16 cellular contexts compared by ENCODE assay signal in genomic region chr10:5970527-5970926, GRCh38. TPM values are rescaled to one million over a fixed set of nuclear protein-coding genes. Genes with fewer than 3 reads are reported as not detected.
DNase-seq lines count a peak whose midpoint lies in the region; ATAC-seq and TF ChIP-seq lines count a peak whose summit lies in the region.
"Had no signal": no experiment of that assay in that cellular context is flagged by ENCODE, and none has a peak within 500 bp of the region (broad histone marks: within the 10 kb centered on the region; RNA-seq: fewer than 3 reads in every experiment).

No MANE protein-coding gene starts in this region.

- peaks cover 31% of the 10 kb centered on the region for H3K4me1 Mint-ChIP-seq in T-helper 17 cell
- H3K4me1 Mint-ChIP-seq: H9 had no signal

- ATAC-seq in heart left ventricle (no peak), right cardiac atrium (no peak), T-helper 17 cell (no peak), right lobe of liver (no peak), HG03196 (IDR thresholded peaks at IDR 0.05; ENCODE audit: unreplicated experiment) (no peak)

- peak overlapping the region; percentile 83 for H3K27ac Mint-ChIP-seq in T-helper 17 cell
- H3K27ac Mint-ChIP-seq: H9 had no signal

- no peak overlapping the region for H3K9ac ChIP-seq in subcutaneous abdominal adipose tissue (ENCODE audit: low read length in 5 of 5)

- WGBS in heart left ventricle, 4 donors: 89 to 95% (median 93%) methylated on average over 3 of the region's 3 CpGs
- 85% methylated on average over 3 of the region's 3 CpGs for WGBS in right cardiac atrium
- 73% methylated on average over 3 of the region's 3 CpGs for WGBS in right lobe of liver (ENCODE audit: insufficient coverage, low coverage, low lambda C conversion rate, missing lambda C conversion rate)

- H3K27ac ChIP-seq in heart left ventricle: peak overlapping the region in 9 of 12 donors; percentile 47 to 86 (median 66)
- no peak overlapping the region for H3K27ac ChIP-seq in right cardiac atrium (ENCODE audit: low read length)
- peak overlapping the region; percentile 22 to 71 (median 51) for H3K27ac ChIP-seq in right lobe of liver
- peak overlapping the region; percentile 82 for H3K27ac ChIP-seq in subcutaneous abdominal adipose tissue (ENCODE audit: low read depth, low read length)
- H3K27ac ChIP-seq: dorsolateral prefrontal cortex, epithelial cell of prostate, WERI-Rb-1 had no signal

- no peak for TF ChIP-seq POLR2A in heart left ventricle (IDR thresholded peaks at IDR 0.05)
- no peak for TF ChIP-seq POLR2A in right lobe of liver (IDR thresholded peaks at IDR 0.05)

- H3K4me3 Mint-ChIP-seq in T-helper 17 cell: no peak overlapping the region
- H3K4me3 Mint-ChIP-seq: H9 had no signal

- H3K9me3 ChIP-seq in heart left ventricle (no peaks in the 10 kb centered on the region), right cardiac atrium (ENCODE audit: control insufficient read depth, low read length) (no peaks in the 10 kb centered on the region), T-helper 17 cell (ENCODE audit: control insufficient read depth, low read length, poor library complexity, severe bottlenecking) (no peaks in the 10 kb centered on the region), right lobe of liver (no peaks in the 10 kb centered on the region), subcutaneous abdominal adipose tissue (ENCODE audit: control insufficient read depth in 5 of 5, low read length in 5 of 5) (no peaks in the 10 kb centered on the region)
- H3K9me3 ChIP-seq: adrenal gland had no signal

- DNase-seq in heart left ventricle: no peak
- no peak for DNase-seq in right cardiac atrium
- DNase-seq in T-helper 17 cell: no peak
- no peak for DNase-seq in right lobe of liver
- no peak for DNase-seq in Kasumi-1 (lab: John Stamatoyannopoulos, UW)
- no peak for DNase-seq in NCI-H1694 (lab: John Stamatoyannopoulos, UW)
- DNase-seq: ACHN, dorsolateral prefrontal cortex, H9, NCI-H526, SIG-M5, WERI-Rb-1 had no signal

- peaks cover 0 to 56% (median 12%) of the 10 kb centered on the region in 12 donors for H3K4me1 ChIP-seq in heart left ventricle
- H3K4me1 ChIP-seq in right cardiac atrium (ENCODE audit: control insufficient read depth, insufficient read depth, low read length): peaks cover 6% of the 10 kb centered on the region
- H3K4me1 ChIP-seq in right lobe of liver: peaks cover 0 to 47% (median 23%) of the 10 kb centered on the region in 4 donors
- peaks cover 5 to 30% (median 25%) of the 10 kb centered on the region in 5 donors for H3K4me1 ChIP-seq in subcutaneous abdominal adipose tissue (ENCODE audit: control insufficient read depth in 5 of 5, insufficient read depth in 5 of 5, low read length in 5 of 5)

- peaks cover 0 to 19% (median 0%) of the 10 kb centered on the region in 9 donors for H3K36me3 ChIP-seq in heart left ventricle
- H3K36me3 ChIP-seq in right lobe of liver: no peaks in the 10 kb centered on the region
- H3K36me3 ChIP-seq in subcutaneous abdominal adipose tissue (ENCODE audit: control insufficient read depth in 5 of 5, insufficient read depth in 5 of 5, low read length in 5 of 5): peaks cover 0 to 12% (median 6%) of the 10 kb centered on the region in 5 donors
- H3K36me3 ChIP-seq: adrenal gland, WERI-Rb-1 had no signal

- H3K4me3 ChIP-seq in heart left ventricle: no peak overlapping the region
- no peak overlapping the region for H3K4me3 ChIP-seq in right cardiac atrium (ENCODE audit: low read length)
- H3K4me3 ChIP-seq in right lobe of liver: no peak overlapping the region
- H3K4me3 ChIP-seq in subcutaneous abdominal adipose tissue (ENCODE audit: low read depth in 1 of 5, low read length in 5 of 5): no peak overlapping the region
- H3K4me3 ChIP-seq: adrenal gland, dorsolateral prefrontal cortex had no signal

- TF ChIP-seq CTCF in heart left ventricle (IDR thresholded peaks at IDR 0.05): no peak
- TF ChIP-seq CTCF in right lobe of liver (IDR thresholded peaks at IDR 0.05): no peak

- H3K36me3 Mint-ChIP-seq in T-helper 17 cell (ENCODE audit: low read depth): peaks cover 2% of the 10 kb centered on the region

- H3K27me3 ChIP-seq in heart left ventricle (no peaks in the 10 kb centered on the region), right cardiac atrium (ENCODE audit: control insufficient read depth, insufficient read depth) (no peaks in the 10 kb centered on the region), right lobe of liver (no peaks in the 10 kb centered on the region), subcutaneous abdominal adipose tissue (ENCODE audit: control insufficient read depth in 5 of 5, insufficient read depth in 4 of 5, low read length in 5 of 5) (no peaks in the 10 kb centered on the region)
- H3K27me3 ChIP-seq: adrenal gland, dorsolateral prefrontal cortex had no signal

- H3K27me3 Mint-ChIP-seq in T-helper 17 cell: no peaks in the 10 kb centered on the region

- intact Hi-C loops in heart left ventricle (cut with DNase I): no loop called here
- intact Hi-C loops in right cardiac atrium (cut with DNase I): no loop called here
- intact Hi-C loops in right lobe of liver (cut with DNase I): no loop called here

RNA-seq across cellular contexts. Expression of gene IL15RA, which starts 6.8 kb away (rescaled TPM):
- total RNA-seq in heart left ventricle (10 to 100 TPM in 4 of 9 donors, 1 to 10 TPM in 5; 2.2 to 41.1 (median 6.0) TPM), right cardiac atrium (10 to 100 TPM; 11.8 to 19.7 (median 15.8) TPM), T-helper 17 cell (10 to 100 TPM; 12.6 to 13.0 TPM), right lobe of liver (10 to 100 TPM in 4 of 6 experiments, 1 to 10 TPM in 2; 6.2 to 42.7 (median 13.3) TPM)
- polyA plus RNA-seq in heart left ventricle (10 to 100 TPM in 1 of 2 donors, 1 to 10 TPM in 1; 6.6 to 13.4 TPM), right cardiac atrium (13.9 TPM)
